In the genomic region with DNA sequence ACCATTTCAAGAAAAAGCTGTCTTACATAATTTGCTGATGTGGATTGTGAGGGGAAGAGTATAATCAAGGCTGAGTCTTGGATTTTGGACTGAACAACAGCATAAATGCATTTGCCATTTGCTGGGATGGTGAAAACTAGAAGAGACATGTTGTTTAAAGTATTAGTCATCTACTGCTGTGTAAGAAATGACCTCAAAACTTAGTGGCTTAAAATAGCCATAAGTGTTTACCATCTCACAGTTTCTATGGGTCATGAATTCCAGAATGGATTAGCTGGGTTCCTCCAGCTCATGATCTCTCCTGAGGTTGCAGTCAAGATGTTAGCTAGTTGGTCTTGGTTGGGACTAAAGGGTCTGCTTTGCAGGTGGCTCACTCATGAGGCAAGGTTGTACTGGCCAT, we compare ENCODE assay signal across 21 cellular contexts.
DNase-seq lines count a peak whose midpoint lies in the region; ATAC-seq, FAIRE-seq and TF ChIP-seq lines count a peak whose summit lies in the region.
"Had no signal": no experiment of that assay in that cellular context is flagged by ENCODE, and none has a peak within 500 bp of the region (broad histone marks: within the 10 kb centered on the region; RNA-seq: fewer than 3 reads in every experiment).

No MANE protein-coding gene starts in this region.

- peak; percentile 85 for ATAC-seq in RWPE2 (ENCODE audit: low read depth)
- ATAC-seq: left lobe of liver had no signal

- no peak overlapping the region for H3K4me3 ChIP-seq in RWPE2 (ENCODE audit: severe bottlenecking)
- no peak overlapping the region for H3K4me3 ChIP-seq in retinal pigment epithelial cell (ENCODE audit: low read length)
- H3K4me3 ChIP-seq: spleen had no signal

- peaks cover 3% of the 10 kb centered on the region for H3K4me1 ChIP-seq in RWPE2 (ENCODE audit: insufficient read depth, poor library complexity, severe bottlenecking)
- H3K4me1 ChIP-seq: spleen had no signal

- no peak overlapping the region for H3K27ac ChIP-seq in RWPE2 (ENCODE audit: poor library complexity, severe bottlenecking)
- H3K27ac ChIP-seq: C4-2B, spleen had no signal

- peak; percentile 27 for DNase-seq in GM03348 (ENCODE audit: low spot score)
- no peak for DNase-seq in RWPE2 (ENCODE audit: low spot score)
- peak; percentile 86 for DNase-seq in fibroblast of peridontal ligament (ENCODE audit: extremely low read depth)
- peak; percentile 50 for DNase-seq in retinal pigment epithelial cell (ENCODE audit: low read depth)
- DNase-seq in AG20443 (ENCODE audit: low spot score) = no peak
- no peak for DNase-seq in NCI-H1694 (lab: John Stamatoyannopoulos, UW)
- no peak for DNase-seq in pons (ENCODE audit: low spot score)
- no peak for DNase-seq in RCC 7860 (ENCODE audit: low spot score)
- DNase-seq: activated CD4-positive, alpha-beta T cell treated with anti-CD3 and anti-CD28 coated beads for 4 hours; activated CD8-positive, alpha-beta memory T cell treated with anti-CD3 and anti-CD28 coated beads, Interleukin-2, amount 50 U/mL, for 4 hours; activated gamma-delta T cell treated with Interleukin-2 at 50 U/mL for 16 hours; endodermal cell; GDM1; KBM-7; NCI-H2081 treated with DMSO at 0.1 percent for 48 hours; NCI-H510A treated with DMSO at 0.1 percent for 48 hours; spleen had no signal

- no peaks in the 10 kb centered on the region for H3K36me3 ChIP-seq in RWPE2 (ENCODE audit: low read depth)
- H3K36me3 ChIP-seq: spleen had no signal

- TF ChIP-seq CTCF in RWPE2 (IDR thresholded peaks at IDR 0.05; ENCODE audit: poor library complexity, severe bottlenecking) (no peak), retinal pigment epithelial cell (conservative IDR thresholded peaks at IDR 0.05; ENCODE audit: low read depth, low read length) (no peak)

- H3K9me3 ChIP-seq in RWPE2 (ENCODE audit: severe bottlenecking) = no peaks in the 10 kb centered on the region
- H3K9me3 ChIP-seq: spleen had no signal

- FAIRE-seq in RCC 7860 (lab: Jason Lieb, UNC) = no peak
- FAIRE-seq: D721Med, GM12891 had no signal

- no peaks in the 10 kb centered on the region for H3K27me3 ChIP-seq in RWPE2 (ENCODE audit: insufficient read depth, poor library complexity, severe bottlenecking)

Comparison
In these comparisons a context has a peak if more than half of its experiments do, and no peak if none do; other contexts are left out.
1. DNase-seq: peak in GM03348 (single experiment), fibroblast of peridontal ligament (single experiment) and retinal pigment epithelial cell (single experiment); none in RWPE2 (single experiment), AG20443 (single experiment), NCI-H1694 (single experiment), pons (single experiment) and RCC 7860 (single experiment).